Comparison of ENCODE assay signal across 5 cellular contexts in genomic region chr18:59129964-59130703, GRCh38.
"Had no signal": no experiment of that assay in that cellular context is flagged by ENCODE, and none has a peak within 500 bp of the region (broad histone marks: within the 10 kb centered on the region; RNA-seq: fewer than 3 reads in every experiment).

No MANE protein-coding gene starts in this region.

- H3K9me3 Mint-ChIP-seq: GM23338, H9, HFFc6 had no signal

- DNase-seq: H9, HCEC 1CT, HFFc6, IMR-90 had no signal

- H3K4me3 Mint-ChIP-seq: GM23338, H9, HFFc6 had no signal

- H3K27ac Mint-ChIP-seq: GM23338, H9, HFFc6 had no signal

- ATAC-seq: GM23338 had no signal
